Comparison of ENCODE assay signal across 19 cellular contexts in genomic region chr11:69371731-69372588, GRCh38.
A peak's percentile ranks its signal among the peaks of the same experiment; 100 is the strongest.
DNase-seq lines count a peak whose midpoint lies in the region; ATAC-seq and TF ChIP-seq lines count a peak whose summit lies in the region.
"Had no signal": no experiment of that assay in that cellular context is flagged by ENCODE, and none has a peak within 500 bp of the region (broad histone marks: within the 10 kb centered on the region; RNA-seq: fewer than 3 reads in every experiment).

No MANE protein-coding gene starts in this region.

- no peak overlapping the region for H3K23ac ChIP-seq in trophoblast cell (ENCODE audit: low read length)

- no peaks in the 10 kb centered on the region for H3K79me2 ChIP-seq in trophoblast cell (ENCODE audit: control insufficient read depth, insufficient read depth, low read length, poor library complexity)

- H3K9me3 ChIP-seq in mucosa of descending colon = no peaks in the 10 kb centered on the region
- H3K9me3 ChIP-seq in upper lobe of right lung = no peaks in the 10 kb centered on the region
- peaks cover 9% of the 10 kb centered on the region for H3K9me3 ChIP-seq in trophoblast cell (ENCODE audit: insufficient read depth, low read depth, low read length)
- H3K9me3 ChIP-seq: thyroid gland had no signal

- no peak overlapping the region for H2BK12ac ChIP-seq in trophoblast cell (ENCODE audit: low read length)

- H3K79me1 ChIP-seq in trophoblast cell (ENCODE audit: low read length) = no peaks in the 10 kb centered on the region

- H3K27ac ChIP-seq in upper lobe of right lung (no peak overlapping the region), trophoblast cell (ENCODE audit: low read depth, low read length) (no peak overlapping the region)
- H3K27ac ChIP-seq: thyroid gland had no signal

- H2AK5ac ChIP-seq in trophoblast cell (ENCODE audit: low read length) = no peak overlapping the region

- TF ChIP-seq CTCF in natural killer cell (IDR thresholded peaks at IDR 0.05) (no peak), chondrocyte (IDR thresholded peaks at IDR 0.05) (no peak), mucosa of descending colon (IDR thresholded peaks at IDR 0.05) (no peak), upper lobe of right lung (IDR thresholded peaks at IDR 0.05) (no peak)

- no peaks in the 10 kb centered on the region for H3K4me1 Mint-ChIP-seq in natural killer cell
- H3K4me1 Mint-ChIP-seq in natural killer cell treated with Interleukin-12 subunit alpha and Interleukin-12 subunit beta and Interleukin-15 and Interleukin-18, amount 100 ng/mL, for 72 hours (ENCODE audit: low read depth in 2 of 2) = no peaks in the 10 kb centered on the region
- H3K4me1 Mint-ChIP-seq in chondrocyte (ENCODE audit: low read depth) = peaks cover 6% of the 10 kb centered on the region
- H3K4me1 Mint-ChIP-seq: activated naive CD4-positive, alpha-beta T cell treated with anti-CD3 and anti-CD28 coated beads, Interleukin-2, amount 50 U/mL, for 24 hours; brain; immature natural killer cell had no signal

- no peak overlapping the region for H3K9ac ChIP-seq in trophoblast cell (ENCODE audit: low read length)

- no peaks in the 10 kb centered on the region for H3K9me3 Mint-ChIP-seq in natural killer cell
- H3K9me3 Mint-ChIP-seq in natural killer cell treated with Interleukin-12 subunit alpha and Interleukin-12 subunit beta and Interleukin-15 and Interleukin-18, amount 100 ng/mL, for 72 hours = no peaks in the 10 kb centered on the region
- peaks cover 14% of the 10 kb centered on the region for H3K9me3 Mint-ChIP-seq in chondrocyte (ENCODE audit: low read depth)
- H3K9me3 Mint-ChIP-seq: activated naive CD4-positive, alpha-beta T cell treated with anti-CD3 and anti-CD28 coated beads, Interleukin-2, amount 50 U/mL, for 24 hours; immature natural killer cell had no signal

- H3K27me3 ChIP-seq in upper lobe of right lung (no peaks in the 10 kb centered on the region), trophoblast cell (ENCODE audit: insufficient read depth, low read length) (no peaks in the 10 kb centered on the region)
- H3K27me3 ChIP-seq: thyroid gland had no signal

- H3K36me3 ChIP-seq in mucosa of descending colon (ENCODE audit: low read depth) (no peaks in the 10 kb centered on the region), upper lobe of right lung (no peaks in the 10 kb centered on the region), trophoblast cell (ENCODE audit: control insufficient read depth in 1 of 2, insufficient read depth in 2 of 2, low read length in 2 of 2) (no peaks in the 10 kb centered on the region)
- H3K36me3 ChIP-seq: thyroid gland had no signal

- no peak overlapping the region for H4K12ac ChIP-seq in trophoblast cell (ENCODE audit: low read depth, low read length)

- no peak overlapping the region for H2BK5ac ChIP-seq in trophoblast cell (ENCODE audit: low read depth, low read length, poor library complexity)

- H3K18ac ChIP-seq in trophoblast cell (ENCODE audit: low read length) = no peak overlapping the region

- intact Hi-C loops in natural killer cell (cut with micrococcal nuclease) = no loop called here
- intact Hi-C loops in mucosa of descending colon (cut with DNase I, micrococcal nuclease) = no loop called here
- intact Hi-C loops in upper lobe of right lung (cut with DNase I) = no loop called here

- no peak overlapping the region for H4K8ac ChIP-seq in trophoblast cell (ENCODE audit: low read depth, low read length)

- WGBS in trophoblast cell (ENCODE audit: extremely low coverage, insufficient coverage, insufficient read length) = no CpG with 5 or more reads among the region's 17 CpGs

- H3K4me3 Mint-ChIP-seq in natural killer cell (no peak overlapping the region), chondrocyte (ENCODE audit: unreplicated experiment) (no peak overlapping the region)
- no peak overlapping the region for H3K4me3 Mint-ChIP-seq in natural killer cell treated with Interleukin-12 subunit alpha and Interleukin-12 subunit beta and Interleukin-15 and Interleukin-18, amount 100 ng/mL, for 72 hours
- H3K4me3 Mint-ChIP-seq: activated naive CD4-positive, alpha-beta T cell treated with anti-CD3 and anti-CD28 coated beads, Interleukin-2, amount 50 U/mL, for 24 hours; brain; immature natural killer cell had no signal

- H3K4ac ChIP-seq in trophoblast cell (ENCODE audit: low read depth, low read length) = no peak overlapping the region

- H2BK120ac ChIP-seq in trophoblast cell (ENCODE audit: insufficient read depth, low read length, poor library complexity) = no peak overlapping the region

- ATAC-seq in natural killer cell (no peak), mucosa of descending colon (no peak), upper lobe of right lung (no peak)
- no peak for ATAC-seq in natural killer cell treated with Interleukin-12 subunit alpha and Interleukin-12 subunit beta and Interleukin-15 and Interleukin-18, amount 100 ng/mL, for 72 hours
- ATAC-seq: SK-N-SH treated with all-trans-retinoic acid at 6 μM for 48 hours had no signal

- DNase-seq in natural killer cell (peak; percentile 4), chondrocyte (ENCODE audit: low spot score) (peak; percentile 83), mucosa of descending colon (peak in 2 of 3 donors; percentile 1 to 9), upper lobe of right lung (peak; percentile 23), NCI-H526 (lab: John Stamatoyannopoulos, UW) (no peak), trophoblast cell (no peak), Ammon's horn (ENCODE audit: low spot score) (no peak)
- DNase-seq in natural killer cell treated with Interleukin-12 subunit alpha and Interleukin-12 subunit beta and Interleukin-15 and Interleukin-18, amount 100 ng/mL, for 72 hours (ENCODE audit: low spot score) = no peak
- DNase-seq: COR-L47; cortex of kidney; immature natural killer cell; KG1; NCI-H2081; NK-92 treated with Interleukin-12 subunit alpha and Interleukin-12 subunit beta, amount 100 ng/mL, for 24 hours; stimulated activated CD4-positive, alpha-beta T cell treated with anti-CD3 and anti-CD28 coated beads, Interleukin-12 subunit alpha, Interleukin-12 subunit beta, amount 100 ng/mL, for 4 hours; thyroid gland had no signal

- no peak overlapping the region for H3K14ac ChIP-seq in trophoblast cell (ENCODE audit: low read length)

- H3K27me3 Mint-ChIP-seq in natural killer cell (ENCODE audit: low read depth in 2 of 2) = no peaks in the 10 kb centered on the region
- peaks cover 7 to 17% of the 10 kb centered on the region in 2 donors for H3K27me3 Mint-ChIP-seq in natural killer cell treated with Interleukin-12 subunit alpha and Interleukin-12 subunit beta and Interleukin-15 and Interleukin-18, amount 100 ng/mL, for 72 hours
- H3K27me3 Mint-ChIP-seq in chondrocyte (ENCODE audit: low read depth) = peaks cover 2% of the 10 kb centered on the region
- H3K27me3 Mint-ChIP-seq: activated naive CD4-positive, alpha-beta T cell treated with anti-CD3 and anti-CD28 coated beads, Interleukin-2, amount 50 U/mL, for 24 hours had no signal

- H4K91ac ChIP-seq in trophoblast cell (ENCODE audit: low read depth, low read length) = no peak overlapping the region

- peaks cover 27% of the 10 kb centered on the region for H3K4me1 ChIP-seq in mucosa of descending colon (ENCODE audit: low read depth)
- peaks cover 7% of the 10 kb centered on the region for H3K4me1 ChIP-seq in upper lobe of right lung
- H3K4me1 ChIP-seq in trophoblast cell (ENCODE audit: control insufficient read depth in 1 of 2, insufficient read depth in 2 of 2, low read length in 2 of 2) = peaks cover 0 to 5% of the 10 kb centered on the region in 2 experiments
- H3K4me1 ChIP-seq: thyroid gland had no signal

- H3K27ac Mint-ChIP-seq in natural killer cell (no peak overlapping the region), chondrocyte (ENCODE audit: unreplicated experiment) (no peak overlapping the region)
- no peak overlapping the region for H3K27ac Mint-ChIP-seq in natural killer cell treated with Interleukin-12 subunit alpha and Interleukin-12 subunit beta and Interleukin-15 and Interleukin-18, amount 100 ng/mL, for 72 hours
- H3K27ac Mint-ChIP-seq: activated naive CD4-positive, alpha-beta T cell treated with anti-CD3 and anti-CD28 coated beads, Interleukin-2, amount 50 U/mL, for 24 hours had no signal

- H3K36me3 Mint-ChIP-seq in natural killer cell = no peaks in the 10 kb centered on the region
- H3K36me3 Mint-ChIP-seq in natural killer cell treated with Interleukin-12 subunit alpha and Interleukin-12 subunit beta and Interleukin-15 and Interleukin-18, amount 100 ng/mL, for 72 hours = no peaks in the 10 kb centered on the region
- no peaks in the 10 kb centered on the region for H3K36me3 Mint-ChIP-seq in chondrocyte (ENCODE audit: low read depth)
- H3K36me3 Mint-ChIP-seq: activated naive CD4-positive, alpha-beta T cell treated with anti-CD3 and anti-CD28 coated beads, Interleukin-2, amount 50 U/mL, for 24 hours; brain; immature natural killer cell had no signal

- H2AFZ ChIP-seq in trophoblast cell (ENCODE audit: insufficient read depth, low read length, poor library complexity) = no peak overlapping the region

- H3K4me3 ChIP-seq in mucosa of descending colon = no peak overlapping the region
- no peak overlapping the region for H3K4me3 ChIP-seq in upper lobe of right lung
- H3K4me3 ChIP-seq in trophoblast cell (ENCODE audit: low read depth, low read length) = no peak overlapping the region
- H3K4me3 ChIP-seq: thyroid gland had no signal

- no peak overlapping the region for H3K4me2 ChIP-seq in trophoblast cell (ENCODE audit: low read length)

Comparison
In these comparisons a context has a peak if more than half of its experiments do, and no peak if none do; other contexts are left out.
1. DNase-seq: peak in natural killer cell (single experiment), chondrocyte (single experiment), mucosa of descending colon (2 of 3) and upper lobe of right lung (single experiment); none in natural killer cell treated with Interleukin-12 subunit alpha and Interleukin-12 subunit beta and Interleukin-15 and Interleukin-18, amount 100 ng/mL, for 72 hours (single experiment), NCI-H526 (0 of 2), trophoblast cell (0 of 2) and Ammon's horn (single experiment).